8 cellular contexts compared by ENCODE assay signal in genomic region chr1:99850458-99850974, GRCh38. TPM values are rescaled to one million over a fixed set of nuclear protein-coding genes. Genes with fewer than 3 reads are reported as not detected.
DNase-seq lines count a peak whose midpoint lies in the region; ATAC-seq lines count a peak whose summit lies in the region.

No MANE protein-coding gene starts in this region.

- H3K27me3 Mint-ChIP-seq in activated CD4-positive, alpha-beta T cell treated with anti-CD3 and anti-CD28 coated beads for 36 hours: no peaks in the 10 kb centered on the region
- H3K27me3 Mint-ChIP-seq in activated T-cell treated with anti-CD3 and anti-CD28 coated beads, Interleukin-2, amount 50 U/mL, for 72 hours (ENCODE audit: low read depth): no peaks in the 10 kb centered on the region

- H3K4me3 Mint-ChIP-seq in activated CD4-positive, alpha-beta T cell treated with anti-CD3 and anti-CD28 coated beads for 36 hours: peak overlapping the region; percentile 94
- H3K4me3 Mint-ChIP-seq in activated T-cell treated with anti-CD3 and anti-CD28 coated beads, Interleukin-2, amount 50 U/mL, for 72 hours: peak overlapping the region; percentile 97 to 98

- H3K4me1 ChIP-seq in skeletal muscle satellite cell (ENCODE audit: control insufficient read depth, insufficient read depth, low read length): peaks cover 18% of the 10 kb centered on the region

- H3K4me3 ChIP-seq in skeletal muscle satellite cell (ENCODE audit: low read length): peak overlapping the region; percentile 95

- no peaks in the 10 kb centered on the region for H3K9me3 ChIP-seq in skeletal muscle satellite cell (replicated peaks; ENCODE audit: low read length)

- CTCF ChIA-PET in activated CD4-positive, alpha-beta T cell treated with anti-CD3 and anti-CD28 coated beads for 36 hours (lab: Charles Lee): no interaction called here

- peak overlapping the region; percentile 92 for H3K9ac ChIP-seq in skeletal muscle satellite cell (ENCODE audit: low read depth, low read length)

- no peak for DNase-seq in activated CD4-positive, alpha-beta T cell treated with anti-CD3 and anti-CD28 coated beads for 36 hours
- DNase-seq in activated CD4-positive, alpha-beta T cell treated with anti-CD3 and anti-CD28 coated beads, Interleukin-2, amount 50 U/mL, for 1 hour: no peak
- no peak for DNase-seq in activated T-cell treated with anti-CD3 and anti-CD28 coated beads, Interleukin-2, amount 50 U/mL, for 72 hours
- DNase-seq in hepatic stellate cell (ENCODE audit: low spot score) (peak; percentile 14), RPMI8226 (no peak), AG20443 (ENCODE audit: low spot score) (no peak)

- H3K36me3 ChIP-seq in skeletal muscle satellite cell (ENCODE audit: insufficient read depth, low read length): no peaks in the 10 kb centered on the region

- no peaks in the 10 kb centered on the region for H3K27me3 ChIP-seq in skeletal muscle satellite cell (ENCODE audit: control insufficient read depth, insufficient read depth, low read length)

- H3K36me3 Mint-ChIP-seq in activated CD4-positive, alpha-beta T cell treated with anti-CD3 and anti-CD28 coated beads for 36 hours (ENCODE audit: low read depth): peaks cover 21% of the 10 kb centered on the region
- peaks cover 3 to 13% of the 10 kb centered on the region in 2 donors for H3K36me3 Mint-ChIP-seq in activated T-cell treated with anti-CD3 and anti-CD28 coated beads, Interleukin-2, amount 50 U/mL, for 72 hours (ENCODE audit: insufficient read depth in 2 of 2)

- no peaks in the 10 kb centered on the region for H3K9me3 Mint-ChIP-seq in activated CD4-positive, alpha-beta T cell treated with anti-CD3 and anti-CD28 coated beads for 36 hours (ENCODE audit: low read depth)
- H3K9me3 Mint-ChIP-seq in activated T-cell treated with anti-CD3 and anti-CD28 coated beads, Interleukin-2, amount 50 U/mL, for 72 hours: no peaks in the 10 kb centered on the region

- peak overlapping the region; percentile 95 for H3K4me2 ChIP-seq in skeletal muscle satellite cell (ENCODE audit: low read length)

- peak overlapping the region; percentile 92 for H3K27ac Mint-ChIP-seq in activated CD4-positive, alpha-beta T cell treated with anti-CD3 and anti-CD28 coated beads for 36 hours
- peak overlapping the region; percentile 98 for H3K27ac Mint-ChIP-seq in activated T-cell treated with anti-CD3 and anti-CD28 coated beads, Interleukin-2, amount 50 U/mL, for 72 hours

- intact Hi-C loops in activated CD4-positive, alpha-beta T cell treated with anti-CD3 and anti-CD28 coated beads for 36 hours (cut with DNase I, micrococcal nuclease): loop anchor here (1.0 to 5.0 kb wide), 9 partner anchors 42 to 502 kb away; partner anchors contain the start of genes TRMT13 (in 2 of the 2), CDC14A (in 1 of the 2), DBT (in 1 of the 2) and RTCA (in 1 of the 2)

- POLR2A ChIA-PET in activated CD4-positive, alpha-beta T cell treated with anti-CD3 and anti-CD28 coated beads for 36 hours (lab: Charles Lee): no interaction called here

- peaks cover 35% of the 10 kb centered on the region for H3K4me1 Mint-ChIP-seq in activated CD4-positive, alpha-beta T cell treated with anti-CD3 and anti-CD28 coated beads for 36 hours
- H3K4me1 Mint-ChIP-seq in activated T-cell treated with anti-CD3 and anti-CD28 coated beads, Interleukin-2, amount 50 U/mL, for 72 hours (ENCODE audit: low read depth): peaks cover 54% of the 10 kb centered on the region

- no peak for ATAC-seq in activated CD4-positive, alpha-beta T cell treated with anti-CD3 and anti-CD28 coated beads for 36 hours
- ATAC-seq in HG03159 (IDR thresholded peaks at IDR 0.05; ENCODE audit: unreplicated experiment): peak; percentile 7
- ATAC-seq in activated T-cell treated with anti-CD3 and anti-CD28 coated beads, Interleukin-2, amount 50 U/mL, for 72 hours (replicated peaks in 1 of 2): no peak

RNA-seq across cellular contexts. Expression of gene AGL, which starts 0.4 kb away (rescaled TPM):
- 10 to 100 TPM; 14.6 to 18.3 TPM for total RNA-seq in activated CD4-positive, alpha-beta T cell treated with anti-CD3 and anti-CD28 coated beads for 36 hours
- 10 to 100 TPM; 21.8 to 23.8 TPM for total RNA-seq in activated T-cell treated with anti-CD3 and anti-CD28 coated beads, Interleukin-2, amount 50 U/mL, for 72 hours
- total RNA-seq in skeletal muscle satellite cell (2012; rRNA removed): 7.4 and 7.6 TPM in 2 replicates
